In the genomic region with DNA sequence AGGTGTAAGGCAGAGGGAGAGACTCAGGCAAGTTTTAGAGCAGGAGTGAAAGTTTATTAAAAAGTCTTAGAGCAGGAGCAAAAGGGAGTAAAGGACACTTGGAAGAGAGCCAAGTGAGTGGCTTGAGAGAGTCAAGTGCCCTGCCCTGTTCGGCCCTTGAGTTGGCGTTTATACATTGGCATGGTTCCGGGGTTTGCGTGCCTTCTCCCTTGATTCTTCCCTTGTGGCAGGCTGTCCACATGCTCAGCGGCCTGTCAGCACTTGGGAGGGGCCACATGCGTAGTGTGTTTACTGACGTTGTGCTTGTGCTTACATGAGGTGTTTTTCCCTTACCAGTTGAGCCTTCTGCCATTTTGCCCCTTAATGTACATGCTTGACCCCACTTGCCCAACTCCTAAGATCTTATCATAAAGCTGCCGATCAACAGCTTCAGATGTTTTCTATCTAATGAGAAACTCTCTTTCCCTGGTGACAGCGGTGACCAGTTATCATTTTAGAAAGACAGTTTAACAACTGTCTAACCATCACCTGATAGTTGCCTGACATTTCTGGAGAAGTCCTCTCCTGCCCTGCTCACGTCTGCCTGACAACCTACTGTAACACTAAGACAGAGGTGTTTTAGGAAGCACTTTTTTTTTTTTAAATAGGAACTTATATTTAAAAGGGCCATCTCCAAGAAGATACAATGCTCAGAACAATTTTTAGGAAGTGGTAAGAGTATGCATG, we compare ENCODE assay signal across 30 cellular contexts. TPM values are rescaled to one million over a fixed set of nuclear protein-coding genes. Genes with fewer than 3 reads are reported as not detected.
DNase-seq lines count a peak whose midpoint lies in the region; ATAC-seq and TF ChIP-seq lines count a peak whose summit lies in the region.
"Had no signal": no experiment of that assay in that cellular context is flagged by ENCODE, and none has a peak within 500 bp of the region (broad histone marks: within the 10 kb centered on the region; RNA-seq: fewer than 3 reads in every experiment).

No MANE protein-coding gene starts in this region.

- intact Hi-C loops in PC-3 (cut with micrococcal nuclease) (no loop called here), stomach (cut with DNase I; ENCODE audit: low total_unique reads) (no loop called here)

- H3K4me1 ChIP-seq in PC-3 (ENCODE audit: insufficient read depth, low read length) = no peaks in the 10 kb centered on the region
- peaks cover 0 to 15% (median 0%) of the 10 kb centered on the region in 4 donors for H3K4me1 ChIP-seq in stomach
- no peaks in the 10 kb centered on the region for H3K4me1 ChIP-seq in GM23248 (ENCODE audit: insufficient read depth)
- H3K4me1 ChIP-seq: right lobe of liver, tibial artery had no signal

- H4K20me1 ChIP-seq in PC-3 (ENCODE audit: low read length) (no peaks in the 10 kb centered on the region), GM23248 (ENCODE audit: insufficient read depth) (no peaks in the 10 kb centered on the region)

- H3K36me3 ChIP-seq in PC-3 (ENCODE audit: low read depth, low read length) (no peaks in the 10 kb centered on the region), stomach (no peaks in the 10 kb centered on the region), GM23248 (ENCODE audit: low read depth) (no peaks in the 10 kb centered on the region)
- H3K36me3 ChIP-seq: ovary, right lobe of liver, tibial artery had no signal

- no peak overlapping the region for H2AFZ ChIP-seq in PC-3 (ENCODE audit: low read length)
- H2AFZ ChIP-seq in GM23248 = no peak overlapping the region

- POLR2A ChIA-PET in PC-3 (lab: Charles Lee; ENCODE audit: unreplicated experiment) = no interaction called here

- DNase-seq in DMS53 (lab: John Stamatoyannopoulos, UW) (peak; percentile 5), DMS53 treated with DMSO at 0.1 percent for 48 hours (lab: John Stamatoyannopoulos, UW; ENCODE audit: unreplicated experiment) (no peak), PC-3 (peak; percentile 22), left kidney (ENCODE audit: low read depth, low spot score) (peak; percentile 89), stomach (peak; percentile 58), epidermal melanocyte (ENCODE audit: insufficient read length, low spot score) (no peak), GM23248 (no peak)
- DNase-seq: 8988T; activated CD4-positive, alpha-beta T cell treated with anti-CD3 and anti-CD28 coated beads, Interleukin-2, amount 50 U/mL, for 48 hours; activated CD4-positive, CD25-positive, alpha-beta regulatory T cell; activated CD8-positive, alpha-beta memory T cell treated with anti-CD3 and anti-CD28 coated beads, Interleukin-2, amount 50 U/mL, for 48 hours; aorta; CD4-positive, alpha-beta T cell; DMS79; head of caudate nucleus; Kasumi-1; midbrain; NCI-H1092 treated with DMSO at 0.1 percent for 48 hours; NCI-H1930; ovary; stimulated activated CD4-positive, alpha-beta T cell treated with anti-CD3 and anti-CD28 coated beads, Interleukin-15, amount 100 ng/mL, for 24 hours; SW 1271; tibial artery had no signal

- TF ChIP-seq POLR2A in stomach (IDR thresholded peaks at IDR 0.05) = no peak

- WGBS in stomach, 5 donors = 39 to 58% (median 42%) methylated on average over 10 of the region's 10 CpGs
- 26 to 27% methylated on average over 10 of the region's 10 CpGs for WGBS in GM23248 (ENCODE audit: low coverage in 1 of 2, low lambda C conversion rate in 2 of 2, missing lambda C conversion rate in 2 of 2), 2 experiments

- H3K4me2 ChIP-seq in PC-3 (ENCODE audit: low read length) (no peak overlapping the region), GM23248 (ENCODE audit: unreplicated experiment) (no peak overlapping the region)

- H3K79me2 ChIP-seq in PC-3 (ENCODE audit: low read length) = no peaks in the 10 kb centered on the region
- no peaks in the 10 kb centered on the region for H3K79me2 ChIP-seq in GM23248 (ENCODE audit: insufficient read depth)

- CTCF ChIA-PET in PC-3 (lab: Charles Lee) = no interaction called here

- H3K27me3 ChIP-seq in PC-3 (ENCODE audit: low read length) (no peaks in the 10 kb centered on the region), stomach (no peaks in the 10 kb centered on the region), GM23248 (replicated peaks; ENCODE audit: insufficient read depth) (no peaks in the 10 kb centered on the region)
- H3K27me3 ChIP-seq: ovary, right lobe of liver, tibial artery had no signal

- H3K9me2 ChIP-seq in PC-3 (replicated peaks; ENCODE audit: low read length) (no peaks in the 10 kb centered on the region), GM23248 (ENCODE audit: insufficient read depth) (no peaks in the 10 kb centered on the region)

- in situ Hi-C loops in GM23248 (cut with MboI) = no loop called here

- H3F3A ChIP-seq in PC-3 (ENCODE audit: low read length, unreplicated experiment) (no peaks in the 10 kb centered on the region), GM23248 (ENCODE audit: insufficient read depth) (no peaks in the 10 kb centered on the region)

- TF ChIP-seq CTCF in PC-3 (conservative IDR thresholded peaks at IDR 0.05; ENCODE audit: low read depth, low read length) = no peak
- TF ChIP-seq CTCF in stomach (IDR thresholded peaks at IDR 0.05) = no peak

- H3K27ac ChIP-seq in PC-3 (ENCODE audit: low read length) (no peak overlapping the region), stomach (no peak overlapping the region), GM23248 (no peak overlapping the region)
- H3K27ac ChIP-seq: epithelial cell of prostate, ovary, right lobe of liver, tibial artery had no signal

- no peak for TF ChIP-seq EP300 in stomach (IDR thresholded peaks at IDR 0.05)

- H3K9ac ChIP-seq in PC-3 (ENCODE audit: low read length) = no peak overlapping the region
- H3K9ac ChIP-seq in GM23248 = no peak overlapping the region

- ATAC-seq in PC-3 (no peak), esophagus mucosa (no peak)
- ATAC-seq: activated T-helper 17 cell treated with anti-CD3 and anti-CD28 coated beads, Interleukin-2, amount 50 U/mL, for 72 hours; natural killer cell treated with Interleukin-12 subunit alpha and Interleukin-12 subunit beta and Interleukin-15 and Interleukin-18, amount 100 ng/mL, for 72 hours had no signal

- H3K9me3 ChIP-seq in PC-3 (ENCODE audit: low read length) (no peaks in the 10 kb centered on the region), stomach (no peaks in the 10 kb centered on the region), GM23248 (ENCODE audit: low read depth) (no peaks in the 10 kb centered on the region)
- H3K9me3 ChIP-seq: ovary, right lobe of liver, tibial artery had no signal

- no TSS peak for BruUV-seq in PC-3 (replicated peaks; lab: Mats Ljungman, UMichigan)

- no peak overlapping the region for H3K4me3 ChIP-seq in PC-3 (ENCODE audit: low read length)
- H3K4me3 ChIP-seq in stomach = no peak overlapping the region
- no peak overlapping the region for H3K4me3 ChIP-seq in GM23248
- H3K4me3 ChIP-seq: ovary, right lobe of liver, tibial artery had no signal

RNA-seq across cellular contexts. Expression of a gene that starts 49.5 kb away (rescaled TPM):
- not detected in 2 replicates for total RNA-seq in PC-3 (2014; rRNA removed)
- total RNA-seq in stomach = 10 to 100 TPM in 1 of 5 donors, 1 to 10 TPM in 1, not detected in 3; 5.5 to 14.5 TPM
- 10 to 100 TPM in 1 of 3 donors, 1 to 10 TPM in 2; 2.8 to 12.2 (median 8.2) TPM for polyA plus RNA-seq in stomach
- not detected in 2 replicates for total RNA-seq in GM23248 (2014; rRNA removed; shearing (Covaris generic))
- not detected in 2 replicates for polyA plus RNA-seq in GM23248 (2016; fragmentation: Nextera tagmentation; extraction: Ambion mirVana)
- total RNA-seq in esophagus mucosa = 0.40 TPM
- total RNA-seq: activated T-helper 17 cell treated with anti-CD3 and anti-CD28 coated beads, Interleukin-2, amount 50 U/mL, for 72 hours; aorta; CD4-positive, alpha-beta T cell; H4; natural killer cell treated with Interleukin-12 subunit alpha and Interleukin-12 subunit beta and Interleukin-15 and Interleukin-18, amount 100 ng/mL, for 72 hours; OCI-LY7 had no signal
- polyA plus RNA-seq: ovary had no signal

Comparison
In these comparisons a context has a peak if more than half of its experiments do, and no peak if none do; other contexts are left out.
1. DNase-seq: peak in DMS53 (single experiment), PC-3 (single experiment), left kidney (single experiment) and stomach (single experiment); none in DMS53 treated with DMSO at 0.1 percent for 48 hours (single experiment), epidermal melanocyte (single experiment) and GM23248 (single experiment).